In the genomic region with DNA sequence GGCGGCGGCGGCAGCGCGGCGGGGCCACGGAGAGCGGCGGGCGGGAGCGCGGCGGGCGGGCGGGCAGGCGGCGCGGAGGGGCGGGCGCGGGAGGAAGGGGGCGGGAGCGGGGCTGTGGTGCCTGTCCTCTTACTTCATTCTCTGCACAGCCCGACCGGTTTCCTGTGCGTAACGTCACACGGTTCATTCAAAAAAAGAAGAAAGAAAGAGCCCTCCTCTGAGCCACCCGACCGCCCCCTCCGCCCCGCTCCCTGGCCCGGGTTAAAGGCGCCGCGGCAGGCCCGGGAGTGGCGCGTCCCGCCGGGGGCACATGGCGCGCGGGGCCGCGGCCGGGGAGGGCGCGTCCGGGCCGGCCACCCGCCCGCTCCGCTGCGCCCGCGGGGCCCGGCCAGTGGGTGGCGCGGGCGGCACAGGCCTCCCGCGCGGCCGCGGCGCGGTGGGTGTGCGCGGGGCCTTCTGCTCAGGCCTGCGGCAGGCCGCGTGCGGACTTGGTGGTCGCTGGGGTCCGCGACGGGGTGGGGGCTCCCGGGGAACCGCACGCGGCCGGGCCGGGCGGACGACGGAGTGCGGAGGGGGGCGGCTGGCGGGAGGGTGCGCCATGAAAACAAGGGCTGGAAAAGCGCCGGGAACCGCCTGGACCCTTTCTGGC, we compare ENCODE assay signal across 8 cellular contexts. TPM values are rescaled to one million over a fixed set of nuclear protein-coding genes. Genes with fewer than 3 reads are reported as not detected.
DNase-seq lines count a peak whose midpoint lies in the region; ATAC-seq and TF ChIP-seq lines count a peak whose summit lies in the region.

No MANE protein-coding gene starts in this region.

- TF ChIP-seq CTCF in choroid plexus epithelial cell (conservative IDR thresholded peaks at IDR 0.05; ENCODE audit: low read depth, low read length) = no peak

- intact Hi-C loops in left colon (cut with DNase I, micrococcal nuclease) = loop anchor here (5.0 kb wide), 2 partner anchors 188 to 303 kb away; no protein-coding TSS in a partner anchor

- peak overlapping the region; percentile 60 for H3K4me3 ChIP-seq in choroid plexus epithelial cell (ENCODE audit: low read depth, low read length)

- ATAC-seq in GM18873 (IDR thresholded peaks at IDR 0.05; ENCODE audit: low FRiP score, unreplicated experiment) (peak; percentile 46), HG03135 (IDR thresholded peaks at IDR 0.05; ENCODE audit: unreplicated experiment) (peak; percentile 70), left colon (peak; percentile 67)

- DNase-seq in AG08395 (ENCODE audit: low spot score) (peak; percentile 71), NCI-H345 (lab: John Stamatoyannopoulos, UW) (peak; percentile 86), choroid plexus epithelial cell (ENCODE audit: low read depth) (peak; percentile 82), left colon (peak; percentile 88 to 89)
- DNase-seq in activated CD4-positive, alpha-beta T cell treated with anti-CD3 and anti-CD28 coated beads for 24 hours (ENCODE audit: low read depth in 2 of 2) = peak; percentile 70 to 77
- DNase-seq in stimulated activated CD4-positive, alpha-beta T cell treated with anti-CD3 and anti-CD28 coated beads, Interleukin-2, amount 100 ng/mL, for 24 hours = peak; percentile 83 to 86

RNA-seq across cellular contexts. Expression of a gene that starts 0.6 kb away (rescaled TPM):
- 10 to 100 TPM; 16.6 to 19.3 TPM for total RNA-seq in left colon

RNA-seq across cellular contexts. Expression of a gene that starts 46.8 kb away (rescaled TPM):
- 10 to 100 TPM; 32.6 to 42.8 TPM for total RNA-seq in left colon

Comparison
In these comparisons a context has a peak if more than half of its experiments do, and no peak if none do; other contexts are left out.
1. Peak in every context shown above with its lines: DNase-seq, ATAC-seq and H3K4me3 ChIP-seq.